Comparison of ENCODE assay signal across 1 cellular context in the genomic region with DNA sequence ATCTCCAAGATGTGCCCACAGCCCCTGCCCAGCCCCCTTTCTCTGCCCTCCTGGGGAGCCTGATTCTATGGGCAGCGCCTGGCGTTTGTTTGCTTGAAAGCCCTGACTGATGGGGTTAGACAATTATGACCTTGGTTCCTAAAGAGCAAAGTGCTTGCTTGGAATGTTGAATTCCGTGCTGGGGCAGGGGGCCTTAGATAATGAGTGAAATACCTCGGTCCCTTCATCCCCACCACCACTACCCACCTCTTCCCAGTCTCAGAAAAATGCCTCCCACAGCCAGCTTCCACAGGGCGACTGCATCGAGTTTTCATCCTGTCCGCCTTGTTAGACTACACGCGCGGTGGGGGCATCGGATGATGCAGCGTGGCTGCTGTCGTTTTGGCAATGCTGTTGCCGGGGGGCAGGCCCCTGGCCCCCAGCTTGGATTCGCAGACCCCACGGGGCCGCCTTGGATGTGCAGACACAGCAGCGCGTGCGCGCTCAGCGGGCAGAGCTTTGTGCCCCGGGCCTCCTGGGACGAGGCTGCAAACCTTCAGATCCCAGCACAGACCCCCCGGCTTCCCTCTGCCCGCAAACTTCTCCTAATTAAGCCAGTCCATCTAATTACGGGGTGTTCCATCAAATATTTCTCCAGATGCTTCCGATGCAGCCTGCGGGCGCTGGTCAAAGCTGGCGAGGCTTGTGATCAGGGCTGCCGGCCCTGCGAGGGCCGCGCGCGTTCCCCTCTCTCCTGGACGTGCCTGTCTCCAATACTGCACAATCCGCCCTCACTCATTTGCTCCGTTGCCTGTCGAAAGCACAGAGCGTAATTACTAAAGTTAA.
TF ChIP-seq lines count a peak whose summit lies in the region.

No MANE protein-coding gene starts in this region.

TF ChIP-seq in HepG2, 621 proteins besides CTCF, POLR2A, EP300 and RAD21 (continued from another document):
- TF ChIP-seq ZNF609 (CRISPR knock-in tag; IDR thresholded peaks at IDR 0.05; ENCODE audit: borderline replicate concordance): no peak; the same call in 1 of the 2 replicates
- no peak for TF ChIP-seq SNRNP70 (IDR thresholded peaks at IDR 0.05; ENCODE audit: low read depth, low read length)
- no peak for TF ChIP-seq E2F2 (CRISPR knock-in tag; IDR thresholded peaks at IDR 0.05; ENCODE audit: borderline replicate concordance)
- TF ChIP-seq ZNF510 (CRISPR knock-in tag; IDR thresholded peaks at IDR 0.05; ENCODE audit: low read depth): no peak
- TF ChIP-seq REXO4 (CRISPR knock-in tag; IDR thresholded peaks at IDR 0.05; ENCODE audit: borderline replicate concordance): no peak
- peak; percentile 67; the same call in 1 of the 2 replicates for TF ChIP-seq ZNF225 (CRISPR knock-in tag; IDR thresholded peaks at IDR 0.05)
- no peak for TF ChIP-seq FOXK2 (IDR thresholded peaks at IDR 0.05)
- TF ChIP-seq ADNP (CRISPR knock-in tag; IDR thresholded peaks at IDR 0.05): no peak
- TF ChIP-seq HDAC1 (CRISPR knock-in tag; IDR thresholded peaks at IDR 0.05): no peak
- TF ChIP-seq NCOR1 (IDR thresholded peaks at IDR 0.05; ENCODE audit: borderline replicate concordance, low read length): no peak
- TF ChIP-seq SOX6 (IDR thresholded peaks at IDR 0.05): no peak
- TF ChIP-seq SOX6 (CRISPR knock-in tag; IDR thresholded peaks at IDR 0.05): peak; percentile 70
- peak; percentile 75 for TF ChIP-seq MTA1 (CRISPR knock-in tag; IDR thresholded peaks at IDR 0.05; ENCODE audit: borderline replicate concordance)
- TF ChIP-seq NR2F2 (IDR thresholded peaks at IDR 0.05; ENCODE audit: borderline replicate concordance, low read depth): peak; percentile 74; the same call in 1 of the 2 replicates
- 0 out of 2 replicates have a peak, but pooled peaks have one; percentile 36 for TF ChIP-seq REL (CRISPR knock-in tag; conservative IDR thresholded peaks at IDR 0.05)
- TF ChIP-seq ZNF441 (CRISPR knock-in tag; IDR thresholded peaks at IDR 0.05; ENCODE audit: borderline replicate concordance): no peak
- TF ChIP-seq, protein P1, sequence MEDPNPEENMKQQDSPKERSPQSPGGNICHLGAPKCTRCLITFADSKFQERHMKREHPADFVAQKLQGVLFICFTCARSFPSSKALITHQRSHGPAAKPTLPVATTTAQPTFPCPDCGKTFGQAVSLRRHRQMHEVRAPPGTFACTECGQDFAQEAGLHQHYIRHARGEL (CRISPR knock-in tag; IDR thresholded peaks at IDR 0.05): no peak
